Comparison of ENCODE assay signal across 20 cellular contexts in genomic region chr2:62685986-62686625, GRCh38.
"Had no signal": no experiment of that assay in that cellular context is flagged by ENCODE, and none has a peak within 500 bp of the region (broad histone marks: within the 10 kb centered on the region; RNA-seq: fewer than 3 reads in every experiment).

No MANE protein-coding gene starts in this region.

- H3K36me3 Mint-ChIP-seq: activated naive CD4-positive, alpha-beta T cell treated with anti-CD3 and anti-CD28 coated beads, Interleukin-2, amount 10 ng/mL, durations not matched to agents 7 days and 5 days had no signal

- H3K4me1 ChIP-seq: ascending aorta, breast epithelium, lower lobe of right lung, right atrium auricular region, transverse colon, vagina had no signal

- H3K27ac Mint-ChIP-seq: activated naive CD4-positive, alpha-beta T cell treated with anti-CD3 and anti-CD28 coated beads, Interleukin-2, amount 10 ng/mL, durations not matched to agents 7 days and 5 days had no signal

- H3K9me3 ChIP-seq: ascending aorta, breast epithelium, lower lobe of right lung, right atrium auricular region, transverse colon, vagina had no signal

- H3K9me3 Mint-ChIP-seq: activated naive CD4-positive, alpha-beta T cell treated with anti-CD3 and anti-CD28 coated beads, Interleukin-2, amount 10 ng/mL, durations not matched to agents 7 days and 5 days had no signal

- H3K4me1 Mint-ChIP-seq: activated naive CD4-positive, alpha-beta T cell treated with anti-CD3 and anti-CD28 coated beads, Interleukin-2, amount 10 ng/mL, durations not matched to agents 7 days and 5 days had no signal

- H3K27me3 ChIP-seq: ascending aorta, breast epithelium, right atrium auricular region, transverse colon, vagina had no signal

- H3K27ac ChIP-seq: ascending aorta, breast epithelium, lower lobe of right lung, right atrium auricular region, skin epidermis, transverse colon, vagina had no signal

- ATAC-seq: activated CD4-positive, CD25-positive, alpha-beta regulatory T cell treated with anti-CD3 and anti-CD28 coated beads, Interleukin-2, amount 50 U/mL, for 24 hours; left cardiac atrium; lower lobe of right lung had no signal

- DNase-seq: activated naive CD4-positive, alpha-beta T cell treated with anti-CD3 and anti-CD28 coated beads, Interleukin-2, amount 10 ng/mL, durations not matched to agents 7 days and 5 days; cerebellar nuclear complex; effector CD8-positive, alpha-beta T cell; head of caudate nucleus; left cardiac atrium; lower lobe of right lung; midbrain; stimulated activated CD4-positive, alpha-beta T cell treated with anti-CD3 and anti-CD28 coated beads, Interleukin-4, amount 100 ng/mL, for 4 hours; stimulated activated CD8-positive, alpha-beta memory T cell treated with anti-CD3 and anti-CD28 coated beads, Interleukin-4, amount 100 ng/mL, for 48 hours; stimulated activated naive CD4-positive, alpha-beta T cell treated with Interleukin-2 at 50 U/mL for 16 hours; T-helper 9 cell; transverse colon had no signal

- H3K36me3 ChIP-seq: ascending aorta, breast epithelium, lower lobe of right lung, right atrium auricular region, transverse colon, vagina had no signal

- H3K4me3 ChIP-seq: ascending aorta, breast epithelium, lower lobe of right lung, right atrium auricular region, skin epidermis, transverse colon, vagina had no signal

- FAIRE-seq: endothelial cell of umbilical vein, frontal cortex had no signal

- H3K4me3 Mint-ChIP-seq: activated naive CD4-positive, alpha-beta T cell treated with anti-CD3 and anti-CD28 coated beads, Interleukin-2, amount 10 ng/mL, durations not matched to agents 7 days and 5 days had no signal
